Comparison of ENCODE assay signal across 1 cellular context in the genomic region with DNA sequence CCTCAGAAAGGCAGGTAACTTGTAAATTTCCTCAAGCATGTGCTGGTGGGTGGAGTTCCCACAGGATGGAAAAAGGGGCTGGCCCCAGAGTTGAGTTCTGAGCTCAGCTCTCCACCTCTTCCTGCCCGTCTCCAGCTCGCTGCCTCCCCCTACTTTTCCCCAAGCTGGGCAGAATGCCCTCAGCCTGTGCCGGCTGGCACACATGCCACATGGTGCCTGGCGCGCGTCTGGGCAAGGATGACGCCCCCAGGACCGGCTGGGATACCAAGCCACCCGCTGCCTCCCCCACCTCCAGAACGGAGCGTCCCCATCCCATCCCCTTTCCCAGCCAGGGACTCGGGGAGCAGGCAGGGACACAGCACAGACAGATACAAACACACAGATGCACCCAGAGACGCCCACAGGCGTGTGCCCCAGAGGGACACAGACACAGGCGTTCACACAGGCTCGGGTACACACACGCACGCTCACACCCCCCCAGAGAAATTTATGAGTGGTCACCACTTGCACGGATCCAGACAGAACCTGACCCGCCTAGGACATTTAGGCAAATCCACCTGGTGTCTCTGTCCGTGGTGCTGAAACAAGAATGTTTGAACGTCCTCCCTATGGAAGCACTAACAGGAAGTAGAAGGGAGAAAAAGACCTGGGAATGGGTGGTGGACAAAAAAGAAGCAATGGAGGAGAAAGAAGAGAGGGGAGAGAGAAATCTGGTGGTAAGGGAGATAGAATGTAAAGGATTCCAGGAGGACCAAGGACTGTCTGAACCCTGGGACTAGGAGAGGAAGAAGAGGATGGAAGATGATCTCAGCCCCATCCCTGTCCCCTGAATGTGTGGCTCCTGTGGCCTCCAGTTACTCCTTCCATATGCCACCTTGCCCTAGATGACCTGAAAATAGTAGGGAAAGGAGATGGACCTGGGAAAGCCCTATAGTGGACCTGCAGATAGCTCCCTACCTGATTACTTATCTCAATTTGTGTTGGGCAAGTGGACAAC.
A peak's percentile ranks its signal among the peaks of the same experiment; 100 is the strongest.
TF ChIP-seq lines count a peak whose summit lies in the region.

No MANE protein-coding gene starts in this region.

TF ChIP-seq in GM12878, 131 proteins besides CTCF, POLR2A, EP300 and RAD21:
- TF ChIP-seq, protein P1, sequence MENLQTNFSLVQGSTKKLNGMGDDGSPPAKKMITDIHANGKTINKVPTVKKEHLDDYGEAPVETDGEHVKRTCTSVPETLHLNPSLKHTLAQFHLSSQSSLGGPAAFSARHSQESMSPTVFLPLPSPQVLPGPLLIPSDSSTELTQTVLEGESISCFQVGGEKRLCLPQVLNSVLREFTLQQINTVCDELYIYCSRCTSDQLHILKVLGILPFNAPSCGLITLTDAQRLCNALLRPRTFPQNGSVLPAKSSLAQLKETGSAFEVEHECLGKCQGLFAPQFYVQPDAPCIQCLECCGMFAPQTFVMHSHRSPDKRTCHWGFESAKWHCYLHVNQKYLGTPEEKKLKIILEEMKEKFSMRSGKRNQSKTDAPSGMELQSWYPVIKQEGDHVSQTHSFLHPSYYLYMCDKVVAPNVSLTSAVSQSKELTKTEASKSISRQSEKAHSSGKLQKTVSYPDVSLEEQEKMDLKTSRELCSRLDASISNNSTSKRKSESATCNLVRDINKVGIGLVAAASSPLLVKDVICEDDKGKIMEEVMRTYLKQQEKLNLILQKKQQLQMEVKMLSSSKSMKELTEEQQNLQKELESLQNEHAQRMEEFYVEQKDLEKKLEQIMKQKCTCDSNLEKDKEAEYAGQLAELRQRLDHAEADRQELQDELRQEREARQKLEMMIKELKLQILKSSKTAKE (IDR thresholded peaks at IDR 0.05; ENCODE audit: low read depth, poor library complexity, severe bottlenecking): no peak
- TF ChIP-seq, protein P2, sequence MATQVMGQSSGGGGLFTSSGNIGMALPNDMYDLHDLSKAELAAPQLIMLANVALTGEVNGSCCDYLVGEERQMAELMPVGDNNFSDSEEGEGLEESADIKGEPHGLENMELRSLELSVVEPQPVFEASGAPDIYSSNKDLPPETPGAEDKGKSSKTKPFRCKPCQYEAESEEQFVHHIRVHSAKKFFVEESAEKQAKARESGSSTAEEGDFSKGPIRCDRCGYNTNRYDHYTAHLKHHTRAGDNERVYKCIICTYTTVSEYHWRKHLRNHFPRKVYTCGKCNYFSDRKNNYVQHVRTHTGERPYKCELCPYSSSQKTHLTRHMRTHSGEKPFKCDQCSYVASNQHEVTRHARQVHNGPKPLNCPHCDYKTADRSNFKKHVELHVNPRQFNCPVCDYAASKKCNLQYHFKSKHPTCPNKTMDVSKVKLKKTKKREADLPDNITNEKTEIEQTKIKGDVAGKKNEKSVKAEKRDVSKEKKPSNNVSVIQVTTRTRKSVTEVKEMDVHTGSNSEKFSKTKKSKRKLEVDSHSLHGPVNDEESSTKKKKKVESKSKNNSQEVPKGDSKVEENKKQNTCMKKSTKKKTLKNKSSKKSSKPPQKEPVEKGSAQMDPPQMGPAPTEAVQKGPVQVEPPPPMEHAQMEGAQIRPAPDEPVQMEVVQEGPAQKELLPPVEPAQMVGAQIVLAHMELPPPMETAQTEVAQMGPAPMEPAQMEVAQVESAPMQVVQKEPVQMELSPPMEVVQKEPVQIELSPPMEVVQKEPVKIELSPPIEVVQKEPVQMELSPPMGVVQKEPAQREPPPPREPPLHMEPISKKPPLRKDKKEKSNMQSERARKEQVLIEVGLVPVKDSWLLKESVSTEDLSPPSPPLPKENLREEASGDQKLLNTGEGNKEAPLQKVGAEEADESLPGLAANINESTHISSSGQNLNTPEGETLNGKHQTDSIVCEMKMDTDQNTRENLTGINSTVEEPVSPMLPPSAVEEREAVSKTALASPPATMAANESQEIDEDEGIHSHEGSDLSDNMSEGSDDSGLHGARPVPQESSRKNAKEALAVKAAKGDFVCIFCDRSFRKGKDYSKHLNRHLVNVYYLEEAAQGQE (IDR thresholded peaks at IDR 0.05; ENCODE audit: low read depth, low read length): peak; percentile 90
- TF ChIP-seq HDAC2 (IDR thresholded peaks at IDR 0.05): no peak
- TF ChIP-seq, protein P3, sequence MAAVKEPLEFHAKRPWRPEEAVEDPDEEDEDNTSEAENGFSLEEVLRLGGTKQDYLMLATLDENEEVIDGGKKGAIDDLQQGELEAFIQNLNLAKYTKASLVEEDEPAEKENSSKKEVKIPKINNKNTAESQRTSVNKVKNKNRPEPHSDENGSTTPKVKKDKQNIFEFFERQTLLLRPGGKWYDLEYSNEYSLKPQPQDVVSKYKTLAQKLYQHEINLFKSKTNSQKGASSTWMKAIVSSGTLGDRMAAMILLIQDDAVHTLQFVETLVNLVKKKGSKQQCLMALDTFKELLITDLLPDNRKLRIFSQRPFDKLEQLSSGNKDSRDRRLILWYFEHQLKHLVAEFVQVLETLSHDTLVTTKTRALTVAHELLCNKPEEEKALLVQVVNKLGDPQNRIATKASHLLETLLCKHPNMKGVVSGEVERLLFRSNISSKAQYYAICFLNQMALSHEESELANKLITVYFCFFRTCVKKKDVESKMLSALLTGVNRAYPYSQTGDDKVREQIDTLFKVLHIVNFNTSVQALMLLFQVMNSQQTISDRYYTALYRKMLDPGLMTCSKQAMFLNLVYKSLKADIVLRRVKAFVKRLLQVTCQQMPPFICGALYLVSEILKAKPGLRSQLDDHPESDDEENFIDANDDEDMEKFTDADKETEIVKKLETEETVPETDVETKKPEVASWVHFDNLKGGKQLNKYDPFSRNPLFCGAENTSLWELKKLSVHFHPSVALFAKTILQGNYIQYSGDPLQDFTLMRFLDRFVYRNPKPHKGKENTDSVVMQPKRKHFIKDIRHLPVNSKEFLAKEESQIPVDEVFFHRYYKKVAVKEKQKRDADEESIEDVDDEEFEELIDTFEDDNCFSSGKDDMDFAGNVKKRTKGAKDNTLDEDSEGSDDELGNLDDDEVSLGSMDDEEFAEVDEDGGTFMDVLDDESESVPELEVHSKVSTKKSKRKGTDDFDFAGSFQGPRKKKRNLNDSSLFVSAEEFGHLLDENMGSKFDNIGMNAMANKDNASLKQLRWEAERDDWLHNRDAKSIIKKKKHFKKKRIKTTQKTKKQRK (IDR thresholded peaks at IDR 0.05; ENCODE audit: low read depth, low read length): no peak
